In genomic region chr19:10836478-10837325, GRCh38 we compare ENCODE assay signal across 8 cellular contexts. TPM values are rescaled to one million over a fixed set of nuclear protein-coding genes. Genes with fewer than 3 reads are reported as not detected.
DNase-seq lines count a peak whose midpoint lies in the region; ATAC-seq, FAIRE-seq and TF ChIP-seq lines count a peak whose summit lies in the region.

No MANE protein-coding gene starts in this region.

- H3K9me3 ChIP-seq in AG04450 (ENCODE audit: control insufficient read depth, insufficient read depth, low read length): peaks cover 12% of the 10 kb centered on the region
- H3K9me3 ChIP-seq in MM.1S (replicated peaks; ENCODE audit: insufficient read depth, low read length): 0 out of 2 replicates have a peak, but pooled peaks cover 4% of the 10 kb centered on the region
- peaks cover 13% of the 10 kb centered on the region for H3K9me3 ChIP-seq in K562 (replicated peaks; ENCODE audit: control insufficient read depth, insufficient read depth, low read depth, low read length)
- no peaks in the 10 kb centered on the region for H3K9me3 ChIP-seq in keratinocyte (ENCODE audit: control insufficient read depth, low read depth, low read length)

- peaks cover 12% of the 10 kb centered on the region for H3K4me1 ChIP-seq in MM.1S (ENCODE audit: low read length)
- peaks cover 17 to 44% of the 10 kb centered on the region in 2 experiments; a peak in 4 of 5 replicates for H3K4me1 ChIP-seq in K562 (replicated peaks in 1 of 2; ENCODE audit: control insufficient read depth in 2 of 2, insufficient read depth in 2 of 2, low read length in 2 of 2)
- peaks cover 5% of the 10 kb centered on the region for H3K4me1 ChIP-seq in keratinocyte (ENCODE audit: control insufficient read depth, extremely low read depth, insufficient read depth, low read length)

- H2AFZ ChIP-seq in MM.1S (ENCODE audit: low read length) (peak overlapping the region; percentile 64), K562 (ENCODE audit: low read depth, low read length) (peak overlapping the region; percentile 96), keratinocyte (ENCODE audit: control insufficient read depth, low read length) (peak overlapping the region; percentile 89)

- peak; percentile 64 for TF ChIP-seq EP300 in K562 (IDR thresholded peaks at IDR 0.05; ENCODE audit: low read length)

- H3K4me3 ChIP-seq in AG04450 (ENCODE audit: low read depth, low read length) (peak overlapping the region; percentile 77), MM.1S (ENCODE audit: low read length) (peak overlapping the region; percentile 88), K562 (peak overlapping the region; percentile 63), keratinocyte (ENCODE audit: control insufficient read depth in 2 of 3, extremely low read depth in 1 of 3, insufficient read depth in 2 of 3, low read depth in 1 of 3, low read length in 3 of 3) (peak overlapping the region; percentile 62 to 78 (median 78))

- H3K79me2 ChIP-seq in MM.1S (ENCODE audit: low read length): peaks cover 6% of the 10 kb centered on the region; the same call in 1 of the 2 replicates
- H3K79me2 ChIP-seq in K562 (ENCODE audit: control insufficient read depth, insufficient read depth, low read length): peaks cover 7% of the 10 kb centered on the region; the same call in 2 of the 3 replicates
- H3K79me2 ChIP-seq in keratinocyte (ENCODE audit: control insufficient read depth, insufficient read depth, low read length): no peaks in the 10 kb centered on the region

- no peaks in the 10 kb centered on the region for H3K27me3 Mint-ChIP-seq in T-helper 2 cell treated with Interferon-gamma antibody and Interleukin-4, amounts not matched to agents 5 μg/mL and 100 μg/mL, for 36 hours (ENCODE audit: low read depth)

- peaks cover 12% of the 10 kb centered on the region for H3K4me1 Mint-ChIP-seq in T-helper 2 cell treated with Interferon-gamma antibody and Interleukin-4, amounts not matched to agents 5 μg/mL and 100 μg/mL, for 36 hours (ENCODE audit: low read depth)

- CTCF ChIA-PET in AG04450 (lab: Charles Lee) (interaction anchor here (0.6 to 3.3 kb wide), 10 partner anchors 8 to 119 kb away, joined by 3 to 38 read pairs (median 5); partner anchors contain the start of gene DNM2), K562 (lab: Yijun Ruan, JAX; ENCODE audit: low intra/inter-chr PET ratio) (no interaction called here)

- in situ Hi-C loops in K562 (cut with MboI): no loop called here

- TF ChIP-seq RAD21 in K562 (CRISPR knock-in tag; conservative IDR thresholded peaks at IDR 0.05 in 1 of 2, IDR thresholded peaks at IDR 0.05 in 1 of 2): no peak

- WGBS in K562 (ENCODE audit: insufficient coverage, low coverage, missing lambda C conversion rate): 31% methylated on average over 37 of the region's 38 CpGs

- peak overlapping the region; percentile 95 for H3K4me3 Mint-ChIP-seq in T-helper 2 cell treated with Interferon-gamma antibody and Interleukin-4, amounts not matched to agents 5 μg/mL and 100 μg/mL, for 36 hours

- peaks cover 19% of the 10 kb centered on the region for H3K36me3 Mint-ChIP-seq in T-helper 2 cell treated with Interferon-gamma antibody and Interleukin-4, amounts not matched to agents 5 μg/mL and 100 μg/mL, for 36 hours (ENCODE audit: low read depth)

- peaks cover 9% of the 10 kb centered on the region for H3K9me3 Mint-ChIP-seq in T-helper 2 cell treated with Interferon-gamma antibody and Interleukin-4, amounts not matched to agents 5 μg/mL and 100 μg/mL, for 36 hours

- POLR2A ChIA-PET in AG04450 (lab: Yijun Ruan, JAX) (interaction anchor here (0.6 to 2.0 kb wide), 13 partner anchors 16 to 596 kb away, joined by 3 to 27 read pairs (median 10); partner anchors contain the start of genes DNM2 and QTRT1), K562 (lab: Yijun Ruan, JAX) (interaction anchor here (0.6 to 7.4 kb wide), 17 partner anchors 8 to 135 kb away, joined by 3 to 58 read pairs (median 4); partner anchors contain the start of genes C19orf38 and QTRT1)

- TF ChIP-seq POLR2A in K562 (conservative IDR thresholded peaks at IDR 0.05): no peak

- peak overlapping the region; percentile 48 for H3K4me2 ChIP-seq in MM.1S (ENCODE audit: low read depth, low read length)
- peak overlapping the region; percentile 79 for H3K4me2 ChIP-seq in K562 (ENCODE audit: insufficient read depth, low read length)
- peak overlapping the region; percentile 58 for H3K4me2 ChIP-seq in keratinocyte (ENCODE audit: control insufficient read depth, extremely low read depth, insufficient read depth, low read depth, low read length)

- H3K9me2 ChIP-seq in MM.1S (replicated peaks; ENCODE audit: insufficient read depth, low read length): no peaks in the 10 kb centered on the region

- DNase-seq in AG04450 (ENCODE audit: low read depth, low spot score) (no peak), MM.1S (peak; percentile 88), K562 (ENCODE audit: extremely low read depth in 1 of 4, low spot score in 3 of 4) (peak; percentile 82 to 96 (median 84)), keratinocyte (ENCODE audit: low read depth, low spot score) (peak; percentile 54)
- DNase-seq in T-helper 2 cell treated with Interferon-gamma antibody and Interleukin-4, amounts not matched to agents 5 μg/mL and 100 μg/mL, for 36 hours (ENCODE audit: low spot score): peak; percentile 80
- DNase-seq in stimulated activated CD4-positive, alpha-beta T cell treated with anti-CD3 and anti-CD28 coated beads, Interleukin-1b, Interleukin-23, amount 100 ng/mL, for 1 hour (ENCODE audit: low read depth in 2 of 2): peak; percentile 52 to 54

- peak overlapping the region; percentile 99 for H3K9ac ChIP-seq in MM.1S (ENCODE audit: low read length)
- peak overlapping the region; percentile 92 to 95 for H3K9ac ChIP-seq in K562 (ENCODE audit: insufficient read depth in 1 of 2, low read depth in 2 of 2, low read length in 2 of 2)
- H3K9ac ChIP-seq in keratinocyte (ENCODE audit: control insufficient read depth, extremely low read depth, insufficient read depth, low read length): peak overlapping the region; percentile 80

- intact Hi-C loops in K562 (cut with micrococcal nuclease): loop anchor here (1.0 kb wide), 1 partner anchor 119 kb away; no protein-coding TSS in a partner anchor

- H3K27ac ChIP-seq in AG04450 (ENCODE audit: low read depth, low read length) (peak overlapping the region; percentile 98), MM.1S (ENCODE audit: low read length) (peak overlapping the region; percentile 94), K562 (ENCODE audit: extremely low read depth, low read depth, low read length) (peak overlapping the region; percentile 97), keratinocyte (ENCODE audit: control insufficient read depth, insufficient read depth, low read length) (peak overlapping the region; percentile 88)

- no peak for FAIRE-seq in K562 (lab: Jason Lieb, UNC)
- FAIRE-seq in keratinocyte (lab: Jason Lieb, UNC): peak; percentile 29

- dilution Hi-C loops in keratinocyte (cut with MboI; ENCODE audit: extremely low pct_ligation_motif_present, low sequenced_read_pairs): no loop called here

- ATAC-seq in GM19351 (IDR thresholded peaks at IDR 0.05; ENCODE audit: unreplicated experiment) (peak; percentile 23), K562 (peak; percentile 50), GM21528 (IDR thresholded peaks at IDR 0.05; ENCODE audit: low FRiP score, unreplicated experiment) (no peak)

- H3K36me3 ChIP-seq in MM.1S (replicated peaks; ENCODE audit: insufficient read depth, low read length) (no peaks in the 10 kb centered on the region), K562 (ENCODE audit: control insufficient read depth, insufficient read depth, low read length) (peaks cover 34% of the 10 kb centered on the region; the same call in 2 of the 3 replicates), keratinocyte (ENCODE audit: control insufficient read depth in 2 of 2, extremely low read depth in 1 of 2, insufficient read depth in 2 of 2, low read length in 2 of 2) (peaks cover 10 to 12% of the 10 kb centered on the region in 2 experiments)

- TSS peak; percentile 58 for BruUV-seq in K562 (replicated peaks; lab: Mats Ljungman, UMichigan)

- H4K20me1 ChIP-seq in MM.1S (ENCODE audit: insufficient read depth, low read length): no peaks in the 10 kb centered on the region
- peaks cover 7% of the 10 kb centered on the region; the same call in 1 of the 2 replicates for H4K20me1 ChIP-seq in K562 (replicated peaks; ENCODE audit: control insufficient read depth, insufficient read depth, low read length)
- H4K20me1 ChIP-seq in keratinocyte (ENCODE audit: control insufficient read depth, extremely low read depth, insufficient read depth, low read length): no peaks in the 10 kb centered on the region

- TF ChIP-seq CTCF in AG04450 (IDR thresholded peaks at IDR 0.05; ENCODE audit: low read depth, low read length): no peak
- no peak for TF ChIP-seq CTCF in MM.1S (IDR thresholded peaks at IDR 0.05; ENCODE audit: low read length)
- TF ChIP-seq CTCF in K562 (IDR thresholded peaks at IDR 0.05 in 2 of 3, conservative IDR thresholded peaks at IDR 0.05 in 1 of 3; ENCODE audit: insufficient read depth in 2 of 3, low read depth in 1 of 3, low read length in 3 of 3): no peak
- no peak for TF ChIP-seq CTCF in keratinocyte (optimal IDR thresholded peaks at IDR 0.05 in 1 of 3, IDR thresholded peaks at IDR 0.05 in 1 of 3, conservative IDR thresholded peaks at IDR 0.05 in 1 of 3; ENCODE audit: extremely low read depth in 1 of 3, insufficient read depth in 2 of 3, low read length in 3 of 3)

- no peaks in the 10 kb centered on the region for H3K27me3 ChIP-seq in AG04450 (ENCODE audit: control insufficient read depth, insufficient read depth, low read length)
- H3K27me3 ChIP-seq in MM.1S (replicated peaks; ENCODE audit: insufficient read depth, low read length): no peaks in the 10 kb centered on the region; the same call in 1 of the 2 replicates
- H3K27me3 ChIP-seq in K562 (ENCODE audit: control insufficient read depth in 2 of 2, insufficient read depth in 2 of 2, low read length in 2 of 2): no peaks in the 10 kb centered on the region
- no peaks in the 10 kb centered on the region for H3K27me3 ChIP-seq in keratinocyte (ENCODE audit: control insufficient read depth, extremely low read depth, insufficient read depth, low read length)

- peaks cover 7% of the 10 kb centered on the region; the same call in 1 of the 2 replicates for H3F3A ChIP-seq in MM.1S (ENCODE audit: insufficient read depth, low read length)

- H3K9me1 ChIP-seq in K562 (ENCODE audit: control insufficient read depth, insufficient read depth, low read length) (no peaks in the 10 kb centered on the region), keratinocyte (ENCODE audit: control insufficient read depth, extremely low read depth, insufficient read depth, low read length) (peaks cover 2% of the 10 kb centered on the region)

- peak overlapping the region; percentile 99 for H3K27ac Mint-ChIP-seq in T-helper 2 cell treated with Interferon-gamma antibody and Interleukin-4, amounts not matched to agents 5 μg/mL and 100 μg/mL, for 36 hours

RNA-seq across cellular contexts. Expression of gene TMED1, which starts 0.7 kb away (rescaled TPM):
- polyA plus RNA-seq in AG04450 (2011; rRNA removed): 42.4 and 48.4 TPM in 2 replicates
- polyA minus RNA-seq in AG04450 (2011; rRNA and poly(A)+ RNA removed): 15.7 and 19.2 TPM in 2 replicates
- total RNA-seq in K562 (2011; cell fraction: chromatin; rRNA removed; ENCODE audit: low replicate concordance): 12.5 and 36.8 TPM in 2 replicates
- total RNA-seq in K562 (2011; cell fraction: nucleolus; rRNA removed): 63.2 and 77.4 TPM in 2 replicates
- 32.4 and 49.3 TPM in 2 replicates for total RNA-seq in K562 (2011; cell fraction: nucleoplasm; rRNA removed)
- 28.1 and 34.4 TPM in 2 replicates for total RNA-seq in K562 (2014; rRNA removed)
- 7.4 and 8.0 TPM in 2 replicates for total RNA-seq in K562 (2014; rRNA removed; fragmentation: Illumina TruSeq; extraction: Trizol)
- 22.7 and 23.5 TPM in 2 replicates for total RNA-seq in K562 (2015; rRNA removed; fragmentation: Illumina TruSeq; extraction: Trizol)
- total RNA-seq in K562 (2021): 25.5 and 28.2 TPM in 2 replicates
- 26.1 and 27.9 TPM in 2 replicates for polyA plus RNA-seq in K562 (2011; rRNA removed)
- 33.2 and 47.1 TPM in 2 replicates for polyA plus RNA-seq in K562 (2011; cell fraction: cytosol; rRNA removed)
- polyA plus RNA-seq in K562 (2011; cell fraction: nucleus; rRNA removed): 10.9 and 12.8 TPM in 2 replicates
- polyA plus RNA-seq in K562 (2012): 28.9 and 42.7 TPM in 2 replicates
- 9.6 and 18.6 TPM in 2 replicates for polyA plus RNA-seq in K562 (2014; fragmentation: Illumina TruSeq; extraction: Trizol)
- polyA plus RNA-seq in K562 (2014; fragmentation: Nextera tagmentation; extraction: Ambion mirVana): 1 to 10 TPM in 1 of 2 experiments, under 1 TPM in 1; 0.86 to 5.9 TPM
- 29.3 and 30.2 TPM in 2 replicates for polyA plus RNA-seq in K562 (2014; rRNA removed)
- 11.8 and 20.7 TPM in 2 replicates for polyA minus RNA-seq in K562 (2011; rRNA and poly(A)+ RNA removed)
- 14.7 and 14.8 TPM in 2 replicates for polyA minus RNA-seq in K562 (2011; cell fraction: cytosol; rRNA and poly(A)+ RNA removed)
- polyA minus RNA-seq in K562 (2011; cell fraction: nucleus; rRNA and poly(A)+ RNA removed): 4.3 and 6.6 TPM in 2 replicates
- 18.2 to 24.8 TPM (median 19.2 TPM) in 3 replicates for polyA plus RNA-seq in keratinocyte
- 10.2 TPM for polyA plus RNA-seq in keratinocyte (2011; ENCODE audit: low read depth)
- polyA plus RNA-seq in keratinocyte (2011; cell fraction: cytosol; rRNA removed): 13.0 and 20.9 TPM in 2 replicates
- polyA plus RNA-seq in keratinocyte (2011; cell fraction: nucleus; rRNA removed): 15.3 and 19.5 TPM in 2 replicates
- 16.7 and 21.4 TPM in 2 replicates for polyA plus RNA-seq in keratinocyte (2012; ENCODE audit: low replicate concordance)
- 5.0 to 7.4 TPM (median 6.9 TPM) in 3 replicates for polyA minus RNA-seq in keratinocyte
- 22.3 TPM for polyA minus RNA-seq in keratinocyte (2011; cell fraction: cytosol; rRNA and poly(A)+ RNA removed)
- 7.1 and 7.6 TPM in 2 replicates for polyA minus RNA-seq in keratinocyte (2011; cell fraction: nucleus; rRNA and poly(A)+ RNA removed)

RNA-seq across cellular contexts. Expression of gene C19orf38, which starts 11.5 kb away (rescaled TPM):
- polyA plus RNA-seq in AG04450 (2011; rRNA removed) (0.45 and 0.67 TPM in 2 replicates), K562 (2011; rRNA removed) (0.14 and 0.31 TPM in 2 replicates), K562 (2014; fragmentation: Illumina TruSeq; extraction: Trizol) (not detected in 2 replicates), K562 (2014; fragmentation: Nextera tagmentation; extraction: Ambion mirVana) (not detected), K562 (2014; rRNA removed) (0.53 TPM in 1 of 2 replicates, not detected in the other), keratinocyte (0.14 to 0.22 TPM in 2 of 3 replicates, not detected in the other)
- 0.28 and 0.48 TPM in 2 replicates for polyA minus RNA-seq in AG04450 (2011; rRNA and poly(A)+ RNA removed)
- total RNA-seq in K562 (2011; cell fraction: chromatin; rRNA removed; ENCODE audit: low replicate concordance): 0.83 TPM in 1 of 2 replicates, not detected in the other
- total RNA-seq in K562 (2011; cell fraction: nucleolus; rRNA removed): 0.50 TPM in 1 of 2 replicates, not detected in the other
- total RNA-seq in K562 (2011; cell fraction: nucleoplasm; rRNA removed): not detected in 2 replicates
- total RNA-seq in K562 (2014; rRNA removed) (0.16 TPM in 1 of 2 replicates, not detected in the other), K562 (2014; rRNA removed; fragmentation: Illumina TruSeq; extraction: Trizol) (not detected in 2 replicates), K562 (2015; rRNA removed; fragmentation: Illumina TruSeq; extraction: Trizol) (not detected in 2 replicates), K562 (2021) (0.18 and 0.29 TPM in 2 replicates)
- polyA plus RNA-seq in K562 (2011; cell fraction: cytosol; rRNA removed): 0.19 and 0.22 TPM in 2 replicates
- 0.10 and 0.34 TPM in 2 replicates for polyA plus RNA-seq in K562 (2011; cell fraction: nucleus; rRNA removed)
- polyA plus RNA-seq in K562 (2012): 0.27 and 0.40 TPM in 2 replicates
- polyA minus RNA-seq in K562 (2011; rRNA and poly(A)+ RNA removed): not detected in 2 replicates
- not detected in 2 replicates for polyA minus RNA-seq in K562 (2011; cell fraction: cytosol; rRNA and poly(A)+ RNA removed)
- polyA minus RNA-seq in K562 (2011; cell fraction: nucleus; rRNA and poly(A)+ RNA removed): 0.27 and 0.56 TPM in 2 replicates
- not detected for polyA plus RNA-seq in keratinocyte (2011; ENCODE audit: low read depth)
- polyA plus RNA-seq in keratinocyte (2011; cell fraction: cytosol; rRNA removed): 0.15 and 0.21 TPM in 2 replicates
- polyA plus RNA-seq in keratinocyte (2011; cell fraction: nucleus; rRNA removed): 0.29 and 0.31 TPM in 2 replicates
- 0.61 TPM in 1 of 2 replicates, not detected in the other for polyA plus RNA-seq in keratinocyte (2012; ENCODE audit: low replicate concordance)
- polyA minus RNA-seq in keratinocyte: not detected in 3 replicates
- not detected for polyA minus RNA-seq in keratinocyte (2011; cell fraction: cytosol; rRNA and poly(A)+ RNA removed)
- 0.42 TPM in 1 of 2 replicates, not detected in the other for polyA minus RNA-seq in keratinocyte (2011; cell fraction: nucleus; rRNA and poly(A)+ RNA removed)

RNA-seq across cellular contexts. Expression of gene CARM1, which starts 34.7 kb away (rescaled TPM):
- polyA plus RNA-seq in AG04450 (2011; rRNA removed) (23.5 and 26.0 TPM in 2 replicates), K562 (2011; rRNA removed) (29.7 and 54.8 TPM in 2 replicates), K562 (2014; fragmentation: Illumina TruSeq; extraction: Trizol) (59.8 and 73.9 TPM in 2 replicates), K562 (2014; fragmentation: Nextera tagmentation; extraction: Ambion mirVana) (under 1 TPM; 0.36 to 0.65 TPM), K562 (2014; rRNA removed) (49.1 and 56.5 TPM in 2 replicates), keratinocyte (22.8 to 50.8 TPM (median 23.7 TPM) in 3 replicates)
- polyA minus RNA-seq in AG04450 (2011; rRNA and poly(A)+ RNA removed): 36.7 and 42.1 TPM in 2 replicates
- total RNA-seq in K562 (2011; cell fraction: chromatin; rRNA removed; ENCODE audit: low replicate concordance): 50.4 and 92.7 TPM in 2 replicates
- 57.5 and 60.4 TPM in 2 replicates for total RNA-seq in K562 (2011; cell fraction: nucleolus; rRNA removed)
- total RNA-seq in K562 (2011; cell fraction: nucleoplasm; rRNA removed): 52.4 and 52.6 TPM in 2 replicates
- total RNA-seq in K562 (2014; rRNA removed) (31.9 and 41.8 TPM in 2 replicates), K562 (2014; rRNA removed; fragmentation: Illumina TruSeq; extraction: Trizol) (14.1 and 18.6 TPM in 2 replicates), K562 (2015; rRNA removed; fragmentation: Illumina TruSeq; extraction: Trizol) (25.2 and 27.1 TPM in 2 replicates), K562 (2021) (86.0 and 86.3 TPM in 2 replicates)
- polyA plus RNA-seq in K562 (2011; cell fraction: cytosol; rRNA removed): 39.1 and 73.7 TPM in 2 replicates
- polyA plus RNA-seq in K562 (2011; cell fraction: nucleus; rRNA removed): 61.7 and 77.2 TPM in 2 replicates
- polyA plus RNA-seq in K562 (2012): 54.2 and 71.7 TPM in 2 replicates
- polyA minus RNA-seq in K562 (2011; rRNA and poly(A)+ RNA removed): 20.6 and 23.7 TPM in 2 replicates
- 32.6 and 45.6 TPM in 2 replicates for polyA minus RNA-seq in K562 (2011; cell fraction: cytosol; rRNA and poly(A)+ RNA removed)
- polyA minus RNA-seq in K562 (2011; cell fraction: nucleus; rRNA and poly(A)+ RNA removed): 13.1 and 18.4 TPM in 2 replicates
- 8.4 TPM for polyA plus RNA-seq in keratinocyte (2011; ENCODE audit: low read depth)
- polyA plus RNA-seq in keratinocyte (2011; cell fraction: cytosol; rRNA removed): 19.8 and 34.8 TPM in 2 replicates
- 26.2 and 31.9 TPM in 2 replicates for polyA plus RNA-seq in keratinocyte (2011; cell fraction: nucleus; rRNA removed)
- 25.0 and 55.7 TPM in 2 replicates for polyA plus RNA-seq in keratinocyte (2012; ENCODE audit: low replicate concordance)
- polyA minus RNA-seq in keratinocyte: 31.8 to 90.8 TPM (median 35.4 TPM) in 3 replicates
- 56.6 TPM for polyA minus RNA-seq in keratinocyte (2011; cell fraction: cytosol; rRNA and poly(A)+ RNA removed)
- 20.3 and 21.2 TPM in 2 replicates for polyA minus RNA-seq in keratinocyte (2011; cell fraction: nucleus; rRNA and poly(A)+ RNA removed)
